In genomic region chr13:113322890-113323651, GRCh38 we compare ENCODE assay signal across 19 cellular contexts. TPM values are rescaled to one million over a fixed set of nuclear protein-coding genes. Genes with fewer than 3 reads are reported as not detected.
DNase-seq lines count a peak whose midpoint lies in the region; ATAC-seq, FAIRE-seq and TF ChIP-seq lines count a peak whose summit lies in the region.
"Had no signal": no experiment of that assay in that cellular context is flagged by ENCODE, and none has a peak within 500 bp of the region (broad histone marks: within the 10 kb centered on the region; RNA-seq: fewer than 3 reads in every experiment).

No MANE protein-coding gene starts in this region.

- TF ChIP-seq CTCF in endothelial cell of umbilical vein (IDR thresholded peaks at IDR 0.05; ENCODE audit: extremely low read depth in 1 of 2, insufficient read depth in 1 of 2, low read depth in 1 of 2, low read length in 2 of 2) (no peak), GM10266 (IDR thresholded peaks at IDR 0.05; ENCODE audit: control insufficient read depth, insufficient read depth, low read depth, missing control alignments) (no peak)

- H3K9me3 ChIP-seq in T-helper 17 cell (ENCODE audit: control insufficient read depth, low read length, poor library complexity, severe bottlenecking) (no peaks in the 10 kb centered on the region), endothelial cell of umbilical vein (replicated peaks; ENCODE audit: control insufficient read depth, insufficient read depth, low read length) (no peaks in the 10 kb centered on the region)

- dilution Hi-C loops in endothelial cell of umbilical vein (cut with MboI; ENCODE audit: extremely low pct_ligation_motif_present, low sequenced_read_pairs) = no loop called here

- DNase-seq in stimulated activated naive CD8-positive, alpha-beta T cell treated with anti-CD3 and anti-CD28 coated beads, Interleukin-15, Interleukin-2, amounts not matched to agents 100 U/mL and 50 U/mL, for 24 hours = no peak
- no peak for DNase-seq in stimulated activated naive CD8-positive, alpha-beta T cell treated with anti-CD3 and anti-CD28 coated beads, Interleukin-15, amount 100 ng/mL, for 72 hours
- no peak for DNase-seq in T-helper 17 cell
- DNase-seq in endothelial cell of umbilical vein (ENCODE audit: low read depth, low spot score) = no peak
- no peak for DNase-seq in posterior cingulate gyrus
- DNase-seq in DMS153 treated with DMSO at 0.1 percent for 48 hours (lab: John Stamatoyannopoulos, UW; ENCODE audit: unreplicated experiment) = no peak
- DNase-seq in GM10266 (ENCODE audit: extremely low spot score) = no peak
- no peak for DNase-seq in NCI-H1694 (lab: John Stamatoyannopoulos, UW)
- DNase-seq: DMS79, GM23248, MM.1S, NCI-H1092 treated with DMSO at 0.1 percent for 48 hours, NCI-H2107, NCI-H2227 treated with DMSO at 0.1 percent for 48 hours, NCI-H524, SHP77 had no signal

- no peaks in the 10 kb centered on the region for H3K9me3 Mint-ChIP-seq in stimulated activated naive CD8-positive, alpha-beta T cell treated with anti-CD3 and anti-CD28 coated beads, Interleukin-15, amount 100 ng/mL, for 72 hours

- no peak overlapping the region for H3K4me3 ChIP-seq in endothelial cell of umbilical vein (replicated peaks in 1 of 3; ENCODE audit: insufficient read depth in 1 of 3, low read depth in 1 of 3, low read length in 3 of 3)
- H3K4me3 ChIP-seq: GM23248 had no signal

- no peak for FAIRE-seq in endothelial cell of umbilical vein (lab: Jason Lieb, UNC)
- FAIRE-seq: RCC 7860 had no signal

- peak; percentile 19 for ATAC-seq in stimulated activated naive CD8-positive, alpha-beta T cell treated with anti-CD3 and anti-CD28 coated beads, Interleukin-15, Interleukin-2, amounts not matched to agents 100 U/mL and 50 U/mL, for 24 hours
- no peak for ATAC-seq in stimulated activated naive CD8-positive, alpha-beta T cell treated with anti-CD3 and anti-CD28 coated beads, Interleukin-15, amount 100 ng/mL, for 72 hours
- no peak for ATAC-seq in T-helper 17 cell
- ATAC-seq: SK-N-SH treated with all-trans-retinoic acid at 6 μM for 48 hours had no signal

- H3K4me1 Mint-ChIP-seq in stimulated activated naive CD8-positive, alpha-beta T cell treated with anti-CD3 and anti-CD28 coated beads, Interleukin-15, amount 100 ng/mL, for 72 hours = peaks cover 4% of the 10 kb centered on the region
- peaks cover 3% of the 10 kb centered on the region for H3K4me1 Mint-ChIP-seq in T-helper 17 cell

- no peak overlapping the region for H3K9ac ChIP-seq in endothelial cell of umbilical vein (replicated peaks; ENCODE audit: extremely low read depth, insufficient read depth, low read length)
- H3K9ac ChIP-seq: GM23248 had no signal

- no peaks in the 10 kb centered on the region for H3K27me3 Mint-ChIP-seq in stimulated activated naive CD8-positive, alpha-beta T cell treated with anti-CD3 and anti-CD28 coated beads, Interleukin-15, amount 100 ng/mL, for 72 hours
- H3K27me3 Mint-ChIP-seq in T-helper 17 cell = no peaks in the 10 kb centered on the region

- no peak for TF ChIP-seq POLR2A in endothelial cell of umbilical vein (IDR thresholded peaks at IDR 0.05; ENCODE audit: low read depth, low read length)

- no peak overlapping the region for H3K27ac ChIP-seq in endothelial cell of umbilical vein (ENCODE audit: insufficient read depth, low read depth, low read length)
- H3K27ac ChIP-seq: C4-2B, GM23248 had no signal

- H3K79me2 ChIP-seq in endothelial cell of umbilical vein (ENCODE audit: control insufficient read depth, insufficient read depth, low read length) = no peaks in the 10 kb centered on the region

- H3K27me3 ChIP-seq in endothelial cell of umbilical vein (ENCODE audit: control insufficient read depth in 2 of 2, insufficient read depth in 2 of 2, low read length in 2 of 2) = no peaks in the 10 kb centered on the region

- no peak overlapping the region for H3K4me3 Mint-ChIP-seq in stimulated activated naive CD8-positive, alpha-beta T cell treated with anti-CD3 and anti-CD28 coated beads, Interleukin-15, amount 100 ng/mL, for 72 hours
- H3K4me3 Mint-ChIP-seq in T-helper 17 cell = peak overlapping the region; percentile 43

- peak overlapping the region in 1 of 2 donors; percentile 63 for H3K27ac Mint-ChIP-seq in stimulated activated naive CD8-positive, alpha-beta T cell treated with anti-CD3 and anti-CD28 coated beads, Interleukin-15, amount 100 ng/mL, for 72 hours
- peak overlapping the region; percentile 39 for H3K27ac Mint-ChIP-seq in T-helper 17 cell

- H3K4me1 ChIP-seq in endothelial cell of umbilical vein (ENCODE audit: control insufficient read depth, extremely low read depth, insufficient read depth, low read length) = no peaks in the 10 kb centered on the region

- H3K36me3 ChIP-seq in endothelial cell of umbilical vein (ENCODE audit: control insufficient read depth in 2 of 2, extremely low read depth in 1 of 2, insufficient read depth in 2 of 2, low read length in 2 of 2) = peaks cover 9 to 33% of the 10 kb centered on the region in 2 experiments

- H3K36me3 Mint-ChIP-seq in T-helper 17 cell (ENCODE audit: low read depth) = peaks cover 6% of the 10 kb centered on the region

- intact Hi-C loops in endothelial cell of umbilical vein (cut with micrococcal nuclease) (no loop called here), posterior cingulate gyrus (cut with DNase I) (no loop called here)

- CTCF ChIA-PET in endothelial cell of umbilical vein (lab: Charles Lee) = no interaction called here

- TSS peak; percentile 85 for BruUV-seq in endothelial cell of umbilical vein (replicated peaks; lab: Mats Ljungman, UMichigan)

- no peak overlapping the region for H3K4me2 ChIP-seq in endothelial cell of umbilical vein (ENCODE audit: insufficient read depth, low read length)

- H2AFZ ChIP-seq in endothelial cell of umbilical vein (ENCODE audit: low read depth, low read length) = no peak overlapping the region
- H2AFZ ChIP-seq: GM23248 had no signal

- H3K9me1 ChIP-seq in endothelial cell of umbilical vein (replicated peaks; ENCODE audit: control insufficient read depth, extremely low read depth, insufficient read depth, low read length) = no peaks in the 10 kb centered on the region

- H4K20me1 ChIP-seq in endothelial cell of umbilical vein (replicated peaks; ENCODE audit: control insufficient read depth, extremely low read depth, insufficient read depth, low read length) = no peaks in the 10 kb centered on the region

- POLR2A ChIA-PET in endothelial cell of umbilical vein (lab: Charles Lee) = no interaction called here

TF ChIP-seq in endothelial cell of umbilical vein, 7 proteins besides CTCF, POLR2A, EP300 and RAD21:
- TF ChIP-seq POLR2AphosphoS5 (IDR thresholded peaks at IDR 0.05; ENCODE audit: insufficient read depth, low read depth, low read length) (no peak), JUN (IDR thresholded peaks at IDR 0.05; ENCODE audit: borderline replicate concordance, insufficient read depth, insufficient read length, low read depth) (no peak), EZH2 (IDR thresholded peaks at IDR 0.05; ENCODE audit: borderline replicate concordance, low read depth, low read length, severe bottlenecking) (no peak), MYC (IDR thresholded peaks at IDR 0.05; ENCODE audit: low read depth, low read length) (no peak), MAX (IDR thresholded peaks at IDR 0.05; ENCODE audit: insufficient read depth, insufficient read length) (no peak), GATA2 (IDR thresholded peaks at IDR 0.05; ENCODE audit: insufficient read depth, insufficient read length, low read depth, low read length) (no peak), FOS (IDR thresholded peaks at IDR 0.05; ENCODE audit: borderline replicate concordance, insufficient read depth, low read length) (no peak)
TF ChIP-seq in endothelial cell of umbilical vein: peak in this region for 0.

RNA-seq across cellular contexts. Expression of gene LAMP1, which starts 26.0 kb away (rescaled TPM):
- 100 to 1,000 TPM in 1 of 2 donors, 10 to 100 TPM in 1; 92.5 to 102 TPM for total RNA-seq in T-helper 17 cell
- 285 and 286 TPM in 2 replicates for total RNA-seq in endothelial cell of umbilical vein
- polyA plus RNA-seq in endothelial cell of umbilical vein = 260 and 262 TPM in 2 replicates
- polyA plus RNA-seq in endothelial cell of umbilical vein (2011; cell fraction: cytosol; rRNA removed) = 233 and 241 TPM in 2 replicates
- polyA plus RNA-seq in endothelial cell of umbilical vein (2011; cell fraction: nucleus; rRNA removed) = 196 and 217 TPM in 2 replicates
- polyA plus RNA-seq in endothelial cell of umbilical vein (2012) = 349 and 423 TPM in 2 replicates
- 150 and 157 TPM in 2 replicates for polyA minus RNA-seq in endothelial cell of umbilical vein
- 67.3 TPM for polyA minus RNA-seq in endothelial cell of umbilical vein (2011; cell fraction: cytosol; rRNA and poly(A)+ RNA removed)
- polyA minus RNA-seq in endothelial cell of umbilical vein (2011; cell fraction: nucleus; rRNA and poly(A)+ RNA removed) = 49.2 and 55.3 TPM in 2 replicates

RNA-seq across cellular contexts. Expression of gene GRTP1, which starts 40.9 kb away (rescaled TPM):
- total RNA-seq in T-helper 17 cell (under 1 TPM in 1 of 2 donors, not detected in 1; 0.57 TPM), endothelial cell of umbilical vein (not detected in 2 replicates)
- polyA plus RNA-seq in endothelial cell of umbilical vein = not detected in 2 replicates
- not detected in 2 replicates for polyA plus RNA-seq in endothelial cell of umbilical vein (2011; cell fraction: cytosol; rRNA removed)
- not detected in 2 replicates for polyA plus RNA-seq in endothelial cell of umbilical vein (2011; cell fraction: nucleus; rRNA removed)
- 0.44 and 0.67 TPM in 2 replicates for polyA plus RNA-seq in endothelial cell of umbilical vein (2012)
- not detected in 2 replicates for polyA minus RNA-seq in endothelial cell of umbilical vein
- 8.7 TPM for polyA minus RNA-seq in endothelial cell of umbilical vein (2011; cell fraction: cytosol; rRNA and poly(A)+ RNA removed)
- polyA minus RNA-seq in endothelial cell of umbilical vein (2011; cell fraction: nucleus; rRNA and poly(A)+ RNA removed) = not detected in 2 replicates
- total RNA-seq: GM23248 had no signal
